ENCODE assay signal across 30 cellular contexts in the genomic region with DNA sequence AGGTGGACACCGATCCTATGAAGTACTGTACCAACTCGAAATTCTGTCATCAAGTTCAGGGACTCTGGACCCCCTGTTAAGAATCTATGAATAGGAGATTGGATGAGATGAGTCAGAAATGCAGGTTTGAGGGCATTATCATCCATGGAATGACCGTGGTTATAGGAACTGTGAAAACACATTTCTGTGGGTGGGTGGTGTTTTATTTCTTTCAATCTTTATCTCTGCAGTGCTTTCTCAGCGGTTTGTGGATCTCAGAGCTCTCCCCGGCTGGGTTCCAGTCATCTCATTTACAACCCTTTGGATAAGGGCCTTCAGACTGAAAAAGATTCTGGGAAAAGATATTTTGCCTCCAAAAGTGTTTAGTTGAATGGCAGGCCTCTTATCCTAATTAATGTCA.
"Had no signal": no experiment of that assay in that cellular context is flagged by ENCODE, and none has a peak within 500 bp of the region (broad histone marks: within the 10 kb centered on the region; RNA-seq: fewer than 3 reads in every experiment).

No MANE protein-coding gene starts in this region.

- H3K4me3 ChIP-seq: body of pancreas, cardiac muscle cell, heart left ventricle, left lung, lower lobe of right lung, spleen, suprapubic skin, tibial artery, upper lobe of right lung had no signal

- H3K4me1 Mint-ChIP-seq: activated naive CD8-positive, alpha-beta T cell treated with anti-CD3 and anti-CD28 coated beads, Interleukin-2, amount 10 ng/mL, durations not matched to agents 7 days and 5 days had no signal

- H3K9me3 Mint-ChIP-seq: activated CD4-positive, alpha-beta memory T cell treated with anti-CD3 and anti-CD28 coated beads for 36 hours; activated naive CD4-positive, alpha-beta T cell treated with anti-CD3 and anti-CD28 coated beads, Interleukin-2, amount 10 ng/mL, durations not matched to agents 7 days and 5 days; activated naive CD8-positive, alpha-beta T cell treated with anti-CD3 and anti-CD28 coated beads, Interleukin-2, amount 10 ng/mL, durations not matched to agents 7 days and 5 days; activated T-cell treated with anti-CD3 and anti-CD28 coated beads, Interleukin-2, amount 50 U/mL, for 24 hours; effector memory CD8-positive, alpha-beta T cell; nephron; T-helper 2 cell treated with Interferon-gamma antibody and Interleukin-4, amounts not matched to agents 5 μg/mL and 100 μg/mL, for 36 hours had no signal

- H3K27ac Mint-ChIP-seq: activated CD4-positive, alpha-beta memory T cell treated with anti-CD3 and anti-CD28 coated beads for 36 hours; activated naive CD4-positive, alpha-beta T cell treated with anti-CD3 and anti-CD28 coated beads, Interleukin-2, amount 10 ng/mL, durations not matched to agents 7 days and 5 days; activated naive CD8-positive, alpha-beta T cell treated with anti-CD3 and anti-CD28 coated beads, Interleukin-2, amount 10 ng/mL, durations not matched to agents 7 days and 5 days; activated T-cell treated with anti-CD3 and anti-CD28 coated beads, Interleukin-2, amount 50 U/mL, for 24 hours; effector memory CD8-positive, alpha-beta T cell; nephron; T-helper 2 cell treated with Interferon-gamma antibody and Interleukin-4, amounts not matched to agents 5 μg/mL and 100 μg/mL, for 36 hours had no signal

- ATAC-seq: activated CD4-positive, CD25-positive, alpha-beta regulatory T cell treated with anti-CD3 and anti-CD28 coated beads, Interleukin-2, amount 50 U/mL, for 24 hours; body of pancreas; effector memory CD8-positive, alpha-beta T cell; foreskin keratinocyte; heart left ventricle; left lung; lower lobe of right lung; right cardiac atrium; upper lobe of right lung had no signal

- H3K27me3 Mint-ChIP-seq: activated CD4-positive, alpha-beta memory T cell treated with anti-CD3 and anti-CD28 coated beads for 36 hours had no signal

- DNase-seq: activated CD4-positive, alpha-beta memory T cell treated with anti-CD3 and anti-CD28 coated beads for 36 hours; activated CD4-positive, alpha-beta T cell treated with anti-CD3 and anti-CD28 coated beads for 48 hours; activated CD8-positive, alpha-beta memory T cell treated with anti-CD3 and anti-CD28 coated beads, Interleukin-2, amount 50 U/mL, for 48 hours; activated gamma-delta T cell; activated naive CD4-positive, alpha-beta T cell treated with anti-CD3 and anti-CD28 coated beads, Interleukin-2, amount 10 ng/mL, durations not matched to agents 7 days and 5 days; activated naive CD8-positive, alpha-beta T cell treated with anti-CD3 and anti-CD28 coated beads, Interleukin-2, amount 10 ng/mL, durations not matched to agents 7 days and 5 days; activated T-cell treated with anti-CD3 and anti-CD28 coated beads, Interleukin-2, amount 50 U/mL, for 24 hours; amniotic stem cell; body of pancreas; cerebellar nuclear complex; cortex of kidney; effector memory CD8-positive, alpha-beta T cell; erythroblast; foreskin keratinocyte; heart left ventricle; left lung; lower lobe of right lung; mesenchymal stem cell; posterior cingulate gyrus; right cardiac atrium; spleen; stimulated activated naive CD4-positive, alpha-beta T cell; T-helper 1 cell; tibial artery; upper lobe of right lung had no signal

- H3K4me3 Mint-ChIP-seq: activated CD4-positive, alpha-beta memory T cell treated with anti-CD3 and anti-CD28 coated beads for 36 hours; activated naive CD4-positive, alpha-beta T cell treated with anti-CD3 and anti-CD28 coated beads, Interleukin-2, amount 10 ng/mL, durations not matched to agents 7 days and 5 days; activated naive CD8-positive, alpha-beta T cell treated with anti-CD3 and anti-CD28 coated beads, Interleukin-2, amount 10 ng/mL, durations not matched to agents 7 days and 5 days; activated T-cell treated with anti-CD3 and anti-CD28 coated beads, Interleukin-2, amount 50 U/mL, for 24 hours; effector memory CD8-positive, alpha-beta T cell; nephron; T-helper 2 cell treated with Interferon-gamma antibody and Interleukin-4, amounts not matched to agents 5 μg/mL and 100 μg/mL, for 36 hours had no signal

- H3K36me3 Mint-ChIP-seq: activated CD4-positive, alpha-beta memory T cell treated with anti-CD3 and anti-CD28 coated beads for 36 hours; activated naive CD4-positive, alpha-beta T cell treated with anti-CD3 and anti-CD28 coated beads, Interleukin-2, amount 10 ng/mL, durations not matched to agents 7 days and 5 days; activated naive CD8-positive, alpha-beta T cell treated with anti-CD3 and anti-CD28 coated beads, Interleukin-2, amount 10 ng/mL, durations not matched to agents 7 days and 5 days had no signal
